In genomic region chr2:151729837-151730236, GRCh38 we compare ENCODE assay signal across 1 cellular context.
TF ChIP-seq lines count a peak whose summit lies in the region.

No MANE protein-coding gene starts in this region.

TF ChIP-seq in GM23338, 12 proteins besides CTCF, POLR2A, EP300 and RAD21 (continued from another document):
- TF ChIP-seq, protein P1, sequence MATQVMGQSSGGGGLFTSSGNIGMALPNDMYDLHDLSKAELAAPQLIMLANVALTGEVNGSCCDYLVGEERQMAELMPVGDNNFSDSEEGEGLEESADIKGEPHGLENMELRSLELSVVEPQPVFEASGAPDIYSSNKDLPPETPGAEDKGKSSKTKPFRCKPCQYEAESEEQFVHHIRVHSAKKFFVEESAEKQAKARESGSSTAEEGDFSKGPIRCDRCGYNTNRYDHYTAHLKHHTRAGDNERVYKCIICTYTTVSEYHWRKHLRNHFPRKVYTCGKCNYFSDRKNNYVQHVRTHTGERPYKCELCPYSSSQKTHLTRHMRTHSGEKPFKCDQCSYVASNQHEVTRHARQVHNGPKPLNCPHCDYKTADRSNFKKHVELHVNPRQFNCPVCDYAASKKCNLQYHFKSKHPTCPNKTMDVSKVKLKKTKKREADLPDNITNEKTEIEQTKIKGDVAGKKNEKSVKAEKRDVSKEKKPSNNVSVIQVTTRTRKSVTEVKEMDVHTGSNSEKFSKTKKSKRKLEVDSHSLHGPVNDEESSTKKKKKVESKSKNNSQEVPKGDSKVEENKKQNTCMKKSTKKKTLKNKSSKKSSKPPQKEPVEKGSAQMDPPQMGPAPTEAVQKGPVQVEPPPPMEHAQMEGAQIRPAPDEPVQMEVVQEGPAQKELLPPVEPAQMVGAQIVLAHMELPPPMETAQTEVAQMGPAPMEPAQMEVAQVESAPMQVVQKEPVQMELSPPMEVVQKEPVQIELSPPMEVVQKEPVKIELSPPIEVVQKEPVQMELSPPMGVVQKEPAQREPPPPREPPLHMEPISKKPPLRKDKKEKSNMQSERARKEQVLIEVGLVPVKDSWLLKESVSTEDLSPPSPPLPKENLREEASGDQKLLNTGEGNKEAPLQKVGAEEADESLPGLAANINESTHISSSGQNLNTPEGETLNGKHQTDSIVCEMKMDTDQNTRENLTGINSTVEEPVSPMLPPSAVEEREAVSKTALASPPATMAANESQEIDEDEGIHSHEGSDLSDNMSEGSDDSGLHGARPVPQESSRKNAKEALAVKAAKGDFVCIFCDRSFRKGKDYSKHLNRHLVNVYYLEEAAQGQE (IDR thresholded peaks at IDR 0.05; ENCODE audit: unreplicated experiment): no peak
- TF ChIP-seq ZNF331 (CRISPR knock-in tag; IDR thresholded peaks at IDR 0.05; ENCODE audit: low read depth) (no peak), EZH2phosphoT487 (IDR thresholded peaks at IDR 0.05; ENCODE audit: unreplicated experiment) (no peak), CREB1 (CRISPR knock-in tag; IDR thresholded peaks at IDR 0.05; ENCODE audit: low read depth) (no peak), ZNF114 (CRISPR knock-in tag; IDR thresholded peaks at IDR 0.05) (no peak), STAT1 (IDR thresholded peaks at IDR 0.05; ENCODE audit: unreplicated experiment) (no peak), JUNB (IDR thresholded peaks at IDR 0.05; ENCODE audit: unreplicated experiment) (no peak), POLR2AphosphoS5 (IDR thresholded peaks at IDR 0.05; ENCODE audit: low read depth) (no peak), EZH2 (IDR thresholded peaks at IDR 0.05; ENCODE audit: low read depth, unreplicated experiment) (no peak)
